10 cellular contexts compared by ENCODE assay signal in genomic region chr3:141386611-141387110, GRCh38. TPM values are rescaled to one million over a fixed set of nuclear protein-coding genes. Genes with fewer than 3 reads are reported as not detected.
DNase-seq lines count a peak whose midpoint lies in the region; ATAC-seq and TF ChIP-seq lines count a peak whose summit lies in the region.
"Had no signal": no experiment of that assay in that cellular context is flagged by ENCODE, and none has a peak within 500 bp of the region (broad histone marks: within the 10 kb centered on the region; RNA-seq: fewer than 3 reads in every experiment).

No MANE protein-coding gene starts in this region.

- H3K27me3 ChIP-seq in WERI-Rb-1 (ENCODE audit: insufficient read depth, low read depth, severe bottlenecking), result no peaks in the 10 kb centered on the region

- peak; percentile 38 for ATAC-seq in HG02642 (IDR thresholded peaks at IDR 0.05; ENCODE audit: poor library complexity, unreplicated experiment)
- peak; percentile 65 for ATAC-seq in memory B cell (ENCODE audit: low read depth)
- ATAC-seq in GM18511 (IDR thresholded peaks at IDR 0.05; ENCODE audit: unreplicated experiment), result no peak
- ATAC-seq: HCT116 had no signal

- intact Hi-C loops in activated T-helper 1 cell treated with anti-CD3 and anti-CD28 coated beads, Interleukin-12 subunit alpha, Interleukin-12 subunit beta, Interleukin-2, Interleukin-4 antibody, amounts not matched to agents 30 ng/mL and 10 ng/mL and 1 ng/mL, durations not matched to agents 14 hours and 24 hours and 36 hours (cut with micrococcal nuclease), result no loop called here

- H3K27me3 Mint-ChIP-seq in memory B cell (peaks cover 2% of the 10 kb centered on the region), nephron progenitor cell (ENCODE audit: low read depth, poor library complexity) (no peaks in the 10 kb centered on the region)
- peaks cover 9% of the 10 kb centered on the region for H3K27me3 Mint-ChIP-seq in activated T-helper 1 cell treated with anti-CD3 and anti-CD28 coated beads, Interleukin-12 subunit alpha, Interleukin-12 subunit beta, Interleukin-2, Interleukin-4 antibody, amounts not matched to agents 30 ng/mL and 10 ng/mL and 1 ng/mL, durations not matched to agents 14 hours and 24 hours and 36 hours (ENCODE audit: insufficient read depth)
- H3K27me3 Mint-ChIP-seq: activated naive CD4-positive, alpha-beta T cell treated with anti-CD3 and anti-CD28 coated beads, Interleukin-2, amount 50 U/mL, for 24 hours had no signal

- H3K9me3 ChIP-seq in WERI-Rb-1 (ENCODE audit: severe bottlenecking), result no peaks in the 10 kb centered on the region

- peak overlapping the region; percentile 93 for H3K4me3 Mint-ChIP-seq in memory B cell
- no peak overlapping the region for H3K4me3 Mint-ChIP-seq in nephron progenitor cell
- no peak overlapping the region for H3K4me3 Mint-ChIP-seq in activated T-helper 1 cell treated with anti-CD3 and anti-CD28 coated beads, Interleukin-12 subunit alpha, Interleukin-12 subunit beta, Interleukin-2, Interleukin-4 antibody, amounts not matched to agents 30 ng/mL and 10 ng/mL and 1 ng/mL, durations not matched to agents 14 hours and 24 hours and 36 hours
- H3K4me3 Mint-ChIP-seq: activated naive CD4-positive, alpha-beta T cell treated with anti-CD3 and anti-CD28 coated beads, Interleukin-2, amount 50 U/mL, for 24 hours had no signal

- peak overlapping the region; percentile 38 for H3K4me3 ChIP-seq in WERI-Rb-1 (ENCODE audit: low read depth, low read length)

- TF ChIP-seq CTCF in WERI-Rb-1 (IDR thresholded peaks at IDR 0.05; ENCODE audit: low read depth, low read length) (no peak), nephron progenitor cell (IDR thresholded peaks at IDR 0.05) (no peak)

- peak overlapping the region; percentile 93 for H3K27ac Mint-ChIP-seq in memory B cell
- no peak overlapping the region for H3K27ac Mint-ChIP-seq in nephron progenitor cell
- H3K27ac Mint-ChIP-seq in activated T-helper 1 cell treated with anti-CD3 and anti-CD28 coated beads, Interleukin-12 subunit alpha, Interleukin-12 subunit beta, Interleukin-2, Interleukin-4 antibody, amounts not matched to agents 30 ng/mL and 10 ng/mL and 1 ng/mL, durations not matched to agents 14 hours and 24 hours and 36 hours, result no peak overlapping the region
- H3K27ac Mint-ChIP-seq: activated naive CD4-positive, alpha-beta T cell treated with anti-CD3 and anti-CD28 coated beads, Interleukin-2, amount 50 U/mL, for 24 hours had no signal

- H3K9me3 Mint-ChIP-seq in memory B cell (no peaks in the 10 kb centered on the region), nephron progenitor cell (no peaks in the 10 kb centered on the region)
- H3K9me3 Mint-ChIP-seq in activated T-helper 1 cell treated with anti-CD3 and anti-CD28 coated beads, Interleukin-12 subunit alpha, Interleukin-12 subunit beta, Interleukin-2, Interleukin-4 antibody, amounts not matched to agents 30 ng/mL and 10 ng/mL and 1 ng/mL, durations not matched to agents 14 hours and 24 hours and 36 hours, result no peaks in the 10 kb centered on the region
- H3K9me3 Mint-ChIP-seq: activated naive CD4-positive, alpha-beta T cell treated with anti-CD3 and anti-CD28 coated beads, Interleukin-2, amount 50 U/mL, for 24 hours had no signal

- H3K4me1 Mint-ChIP-seq in memory B cell (peaks cover 18% of the 10 kb centered on the region), nephron progenitor cell (peaks cover 51% of the 10 kb centered on the region)
- peaks cover 17% of the 10 kb centered on the region for H3K4me1 Mint-ChIP-seq in activated T-helper 1 cell treated with anti-CD3 and anti-CD28 coated beads, Interleukin-12 subunit alpha, Interleukin-12 subunit beta, Interleukin-2, Interleukin-4 antibody, amounts not matched to agents 30 ng/mL and 10 ng/mL and 1 ng/mL, durations not matched to agents 14 hours and 24 hours and 36 hours (ENCODE audit: low read depth)

- H3K27ac ChIP-seq in WERI-Rb-1, result peak overlapping the region; percentile 83

- H3K36me3 ChIP-seq in WERI-Rb-1, result no peaks in the 10 kb centered on the region

- H3K36me3 Mint-ChIP-seq in memory B cell (peaks cover 2% of the 10 kb centered on the region), nephron progenitor cell (ENCODE audit: low read depth) (peaks cover 11% of the 10 kb centered on the region)
- H3K36me3 Mint-ChIP-seq in activated T-helper 1 cell treated with anti-CD3 and anti-CD28 coated beads, Interleukin-12 subunit alpha, Interleukin-12 subunit beta, Interleukin-2, Interleukin-4 antibody, amounts not matched to agents 30 ng/mL and 10 ng/mL and 1 ng/mL, durations not matched to agents 14 hours and 24 hours and 36 hours (ENCODE audit: low read depth), result peaks cover under 1% of the 10 kb centered on the region
- H3K36me3 Mint-ChIP-seq: activated naive CD4-positive, alpha-beta T cell treated with anti-CD3 and anti-CD28 coated beads, Interleukin-2, amount 50 U/mL, for 24 hours had no signal

- DNase-seq in COR-L47 (lab: John Stamatoyannopoulos, UW) (peak; percentile 63), WERI-Rb-1 (peak; percentile 67), memory B cell (ENCODE audit: low spot score in 2 of 2) (no peak), ureter (ENCODE audit: low spot score) (no peak), nephron progenitor cell (no peak)
- no peak for DNase-seq in activated T-helper 1 cell treated with anti-CD3 and anti-CD28 coated beads, Interleukin-12 subunit alpha, Interleukin-12 subunit beta, Interleukin-2, Interleukin-4 antibody, amounts not matched to agents 30 ng/mL and 10 ng/mL and 1 ng/mL, durations not matched to agents 14 hours and 24 hours and 36 hours (ENCODE audit: low spot score)

RNA-seq across cellular contexts. Expression of gene ZBTB38, which starts 18.4 kb away (rescaled TPM):
- total RNA-seq in ureter, result 121 TPM
- 20.0 and 21.0 TPM in 2 replicates for total RNA-seq in activated T-helper 1 cell treated with anti-CD3 and anti-CD28 coated beads, Interleukin-12 subunit alpha, Interleukin-12 subunit beta, Interleukin-2, Interleukin-4 antibody, amounts not matched to agents 30 ng/mL and 10 ng/mL and 1 ng/mL, durations not matched to agents 14 hours and 24 hours and 36 hours

Comparison
In these comparisons a context has a peak if more than half of its experiments do, and no peak if none do; other contexts are left out.
1. DNase-seq: peak in COR-L47 (single experiment) and WERI-Rb-1 (single experiment); none in memory B cell (0 of 2), ureter (single experiment), nephron progenitor cell (single experiment) and activated T-helper 1 cell treated with anti-CD3 and anti-CD28 coated beads, Interleukin-12 subunit alpha, Interleukin-12 subunit beta, Interleukin-2, Interleukin-4 antibody, amounts not matched to agents 30 ng/mL and 10 ng/mL and 1 ng/mL, durations not matched to agents 14 hours and 24 hours and 36 hours (single experiment).